19 cellular contexts compared by ENCODE assay signal in the genomic region with DNA sequence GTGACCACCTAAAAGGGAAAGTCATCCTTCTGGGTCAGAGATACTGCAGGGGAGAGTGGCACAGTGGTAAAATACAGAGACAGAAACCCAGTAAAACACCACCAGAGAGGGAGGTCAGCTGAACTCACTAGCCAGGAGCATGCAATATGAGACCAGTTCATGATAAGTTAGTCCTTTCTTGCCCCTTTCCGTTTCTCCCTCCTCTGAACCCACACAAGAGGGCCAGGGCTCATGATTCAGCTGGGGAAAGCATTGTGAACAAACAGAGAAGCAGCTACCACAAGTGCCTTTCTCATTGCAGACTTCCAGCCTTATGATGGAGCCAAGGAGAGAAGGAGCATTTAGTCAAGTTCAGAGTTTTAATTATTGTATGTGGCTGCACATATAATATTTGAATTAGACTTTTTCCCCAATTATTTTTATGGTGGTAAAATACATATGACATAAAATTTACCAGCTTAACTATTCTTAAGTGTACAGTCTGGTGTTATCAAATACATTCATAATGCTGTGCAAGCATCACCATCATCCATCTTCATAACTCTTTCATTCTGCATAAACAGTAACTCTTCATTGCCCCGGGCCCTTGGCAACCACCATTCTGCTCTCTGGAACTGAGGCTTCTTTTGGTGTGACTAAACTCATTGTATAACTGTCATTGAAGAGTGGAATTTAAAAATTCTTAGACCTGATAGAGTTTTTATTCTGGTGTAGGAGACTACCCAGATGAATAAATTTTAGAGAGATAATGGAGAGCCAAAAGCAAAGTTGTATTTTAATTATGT.
"Had no signal": no experiment of that assay in that cellular context is flagged by ENCODE, and none has a peak within 500 bp of the region (broad histone marks: within the 10 kb centered on the region; RNA-seq: fewer than 3 reads in every experiment).

No MANE protein-coding gene starts in this region.

- H3K9me3 Mint-ChIP-seq: stimulated activated naive B cell treated with anti-CD40 and anti-IgM and Interleukin-4, amounts not matched to agents 10 μg/mL and 1 μg/mL and 100 μg/mL, for 72 hours had no signal

- H3K27me3 ChIP-seq: adrenal gland, sigmoid colon, transverse colon, vagina had no signal

- ATAC-seq: activated CD4-positive, CD25-positive, alpha-beta regulatory T cell treated with anti-CD3 and anti-CD28 coated beads, Interleukin-2, amount 50 U/mL, for 24 hours; activated naive CD4-positive, alpha-beta T cell treated with anti-CD3 and anti-CD28 coated beads, Interleukin-2, amount 50 U/mL, for 72 hours; left lobe of liver; lower lobe of right lung; naive thymus-derived CD4-positive, alpha-beta T cell; stimulated activated naive B cell treated with anti-CD40 and anti-IgM and Interleukin-4, amounts not matched to agents 10 μg/mL and 1 μg/mL and 100 μg/mL, for 72 hours had no signal

- H3K27ac Mint-ChIP-seq: activated naive CD4-positive, alpha-beta T cell treated with anti-CD3 and anti-CD28 coated beads, Interleukin-2, amount 50 U/mL, for 72 hours; naive thymus-derived CD4-positive, alpha-beta T cell; stimulated activated naive B cell treated with anti-CD40 and anti-IgM and Interleukin-4, amounts not matched to agents 10 μg/mL and 1 μg/mL and 100 μg/mL, for 72 hours had no signal

- H3K4me1 ChIP-seq: adrenal gland, lower lobe of right lung, sigmoid colon, transverse colon, vagina had no signal

- H3K4me3 ChIP-seq: adrenal gland, coronary artery, lower lobe of right lung, sigmoid colon, transverse colon, vagina had no signal

- H3K9me3 ChIP-seq: adrenal gland, lower lobe of right lung, sigmoid colon, transverse colon, vagina had no signal

- H3K36me3 Mint-ChIP-seq: naive thymus-derived CD4-positive, alpha-beta T cell; stimulated activated naive B cell treated with anti-CD40 and anti-IgM and Interleukin-4, amounts not matched to agents 10 μg/mL and 1 μg/mL and 100 μg/mL, for 72 hours had no signal

- H3K36me3 ChIP-seq: adrenal gland, lower lobe of right lung, sigmoid colon, transverse colon, vagina had no signal

- DNase-seq: activated CD4-positive, alpha-beta T cell treated with anti-CD3 and anti-CD28 coated beads, Interleukin-2, amount 50 U/mL, for 1 hour; activated gamma-delta T cell treated with Interleukin-2 at 50 U/mL for 16 hours; activated T-cell treated with anti-CD3 and anti-CD28 coated beads, Interleukin-2, amount 50 U/mL, for 1 hour; cerebellar nuclear complex; lower lobe of right lung; naive thymus-derived CD4-positive, alpha-beta T cell; retina; sigmoid colon; stimulated activated CD4-positive, alpha-beta T cell treated with anti-CD3 and anti-CD28 coated beads, Interleukin-2, amount 100 ng/mL, for 48 hours; stimulated activated CD8-positive, alpha-beta memory T cell treated with anti-CD3 and anti-CD28 coated beads, Interleukin-4, amount 100 ng/mL, for 48 hours; stimulated activated naive B cell treated with anti-CD40 and anti-IgM and Interleukin-4, amounts not matched to agents 10 μg/mL and 1 μg/mL and 100 μg/mL, for 72 hours; transverse colon had no signal

- H3K4me3 Mint-ChIP-seq: naive thymus-derived CD4-positive, alpha-beta T cell; neural crest cell; stimulated activated naive B cell treated with anti-CD40 and anti-IgM and Interleukin-4, amounts not matched to agents 10 μg/mL and 1 μg/mL and 100 μg/mL, for 72 hours had no signal

- H3K27ac ChIP-seq: adrenal gland, coronary artery, lower lobe of right lung, sigmoid colon, transverse colon, vagina had no signal
